ENCODE assay signal across 1 cellular context in genomic region chr3:139343895-139344856, GRCh38.
TF ChIP-seq lines count a peak whose summit lies in the region.

TSS of gene MRPS22 (plus strand) at chr3:139344020. CDS start at chr3:139344027, 7 bp downstream.

TF ChIP-seq in H1, 55 proteins besides CTCF, POLR2A, EP300 and RAD21 (continued from another document):
- TF ChIP-seq HDAC6 (IDR thresholded peaks at IDR 0.05; ENCODE audit: low read depth, low read length) (no peak), SP1 (IDR thresholded peaks at IDR 0.05; ENCODE audit: low read depth, low read length) (0 out of 2 replicates have a peak, but pooled peaks have one; percentile 24), GABPA (IDR thresholded peaks at IDR 0.05; ENCODE audit: borderline replicate concordance, insufficient read depth, low read length) (peak; percentile 97), RFX5 (IDR thresholded peaks at IDR 0.05; ENCODE audit: borderline replicate concordance, low read depth, low read length) (no peak), TEAD4 (IDR thresholded peaks at IDR 0.05; ENCODE audit: low read depth, low read length) (0 out of 2 replicates have a peak, but pooled peaks have one; percentile 16), JUND (IDR thresholded peaks at IDR 0.05; ENCODE audit: low read length) (no peak), SIN3A (conservative IDR thresholded peaks at IDR 0.05 in 1 of 2, IDR thresholded peaks at IDR 0.05 in 1 of 2; ENCODE audit: low read depth in 1 of 2, low read length in 2 of 2) (peak in 1 of 2 experiments; percentile 82; a peak in 2 of 4 replicates), E2F6 (IDR thresholded peaks at IDR 0.05) (no peak), SAP30 (IDR thresholded peaks at IDR 0.05; ENCODE audit: insufficient read depth, insufficient replicate concordance, low read length) (peak; percentile 80), ZNF274 (IDR thresholded peaks at IDR 0.05; ENCODE audit: borderline replicate concordance, extremely low read depth, low read length) (no peak), NANOG (IDR thresholded peaks at IDR 0.05; ENCODE audit: insufficient read depth, low read depth, low read length, poor library complexity, severe bottlenecking) (no peak), NRF1 (IDR thresholded peaks at IDR 0.05; ENCODE audit: low read depth, low read length) (no peak), BRCA1 (IDR thresholded peaks at IDR 0.05; ENCODE audit: low read depth, low read length) (peak; percentile 51), CTBP2 (IDR thresholded peaks at IDR 0.05; ENCODE audit: borderline replicate concordance, insufficient read depth, insufficient read length, low read length) (no peak), YY1 (IDR thresholded peaks at IDR 0.05; ENCODE audit: low read depth, low read length) (peak; percentile 94), SRF (IDR thresholded peaks at IDR 0.05; ENCODE audit: low read depth, low read length) (no peak), CHD1 (IDR thresholded peaks at IDR 0.05; ENCODE audit: low read depth, low read length) (no peak), SUZ12 (IDR thresholded peaks at IDR 0.05; ENCODE audit: low read length) (no peak), CHD2 (IDR thresholded peaks at IDR 0.05; ENCODE audit: low read length) (peak; percentile 90), SIX5 (IDR thresholded peaks at IDR 0.05; ENCODE audit: low read depth, low read length) (peak; percentile 89), PHF8 (conservative IDR thresholded peaks at IDR 0.05; ENCODE audit: low read depth, low read length) (peak; percentile 79), ATF3 (IDR thresholded peaks at IDR 0.05; ENCODE audit: insufficient read depth, low read depth, low read length) (no peak), BCL11A (IDR thresholded peaks at IDR 0.05; ENCODE audit: low read depth in 2 of 2, low read length in 2 of 2) (no peak), GTF2F1 (IDR thresholded peaks at IDR 0.05; ENCODE audit: borderline replicate concordance, low read depth, low read length) (no peak), MAFK (IDR thresholded peaks at IDR 0.05; ENCODE audit: low read depth, low read length) (no peak), KDM1A (IDR thresholded peaks at IDR 0.05; ENCODE audit: borderline replicate concordance, low read length) (no peak), CEBPB (IDR thresholded peaks at IDR 0.05; ENCODE audit: low read depth, low read length) (no peak), POU5F1 (IDR thresholded peaks at IDR 0.05; ENCODE audit: low read depth, low read length) (no peak), ASH2L (IDR thresholded peaks at IDR 0.05; ENCODE audit: low read length) (peak; percentile 94), KDM4A (IDR thresholded peaks at IDR 0.05; ENCODE audit: low read depth, low read length, severe bottlenecking) (peak; percentile 97), BACH1 (IDR thresholded peaks at IDR 0.05; ENCODE audit: low read length) (no peak), TAF7 (optimal IDR thresholded peaks at IDR 0.05; ENCODE audit: borderline replicate concordance, low read depth, low read length) (peak; percentile 51), CHD7 (IDR thresholded peaks at IDR 0.05; ENCODE audit: insufficient replicate concordance, low read length) (no peak), TCF12 (IDR thresholded peaks at IDR 0.05; ENCODE audit: low read depth, low read length) (no peak), HDAC2 (IDR thresholded peaks at IDR 0.05; ENCODE audit: borderline replicate concordance in 1 of 2, low read depth in 2 of 2, low read length in 2 of 2) (0 out of 4 replicates have a peak, but pooled peaks of 1 of the 2 experiments have one; percentile 81), RNF2 (IDR thresholded peaks at IDR 0.05; ENCODE audit: borderline replicate concordance, low read depth, low read length, missing control alignments, poor library complexity, severe bottlenecking) (no peak), TBP (IDR thresholded peaks at IDR 0.05; ENCODE audit: low read depth, low read length) (peak; percentile 72), EZH2 (IDR thresholded peaks at IDR 0.05; ENCODE audit: low read depth, low read length, severe bottlenecking) (no peak), ATF2 (IDR thresholded peaks at IDR 0.05; ENCODE audit: low read length) (no peak), CBX8 (IDR thresholded peaks at IDR 0.05; ENCODE audit: borderline replicate concordance, low read depth, low read length) (no peak), CREB1 (IDR thresholded peaks at IDR 0.05) (peak; percentile 35; the same call in 1 of the 2 replicates), RBBP5 (IDR thresholded peaks at IDR 0.05; ENCODE audit: borderline replicate concordance, low read depth, low read length) (0 out of 2 replicates have a peak, but pooled peaks have one; percentile 65), FOSL1 (IDR thresholded peaks at IDR 0.05; ENCODE audit: insufficient read depth, low read depth, low read length) (no peak)
- TF ChIP-seq, protein P1, sequence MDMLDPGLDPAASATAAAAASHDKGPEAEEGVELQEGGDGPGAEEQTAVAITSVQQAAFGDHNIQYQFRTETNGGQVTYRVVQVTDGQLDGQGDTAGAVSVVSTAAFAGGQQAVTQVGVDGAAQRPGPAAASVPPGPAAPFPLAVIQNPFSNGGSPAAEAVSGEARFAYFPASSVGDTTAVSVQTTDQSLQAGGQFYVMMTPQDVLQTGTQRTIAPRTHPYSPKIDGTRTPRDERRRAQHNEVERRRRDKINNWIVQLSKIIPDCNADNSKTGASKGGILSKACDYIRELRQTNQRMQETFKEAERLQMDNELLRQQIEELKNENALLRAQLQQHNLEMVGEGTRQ (IDR thresholded peaks at IDR 0.05; ENCODE audit: low read length): no peak
- TF ChIP-seq, protein P2, sequence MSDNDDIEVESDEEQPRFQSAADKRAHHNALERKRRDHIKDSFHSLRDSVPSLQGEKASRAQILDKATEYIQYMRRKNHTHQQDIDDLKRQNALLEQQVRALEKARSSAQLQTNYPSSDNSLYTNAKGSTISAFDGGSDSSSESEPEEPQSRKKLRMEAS (IDR thresholded peaks at IDR 0.05): 0 out of 2 replicates have a peak, but pooled peaks have one; percentile 30
TF ChIP-seq in H1: peak in this region for 21.
